1 cellular context compared by ENCODE assay signal in genomic region chr5:14109771-14110170, GRCh38.
TF ChIP-seq lines count a peak whose summit lies in the region.

No MANE protein-coding gene starts in this region.

TF ChIP-seq in IMR-90, 13 proteins besides CTCF, POLR2A, EP300 and RAD21:
- TF ChIP-seq ELK1 (IDR thresholded peaks at IDR 0.05; ENCODE audit: borderline replicate concordance, low read depth, low read length) (no peak), CEBPB (IDR thresholded peaks at IDR 0.05; ENCODE audit: low read depth, low read length) (peak; percentile 17; the same call in 1 of the 2 replicates)
TF ChIP-seq in IMR-90: peak in this region for 1.
